35 cellular contexts compared by ENCODE assay signal in genomic region chr7:41069635-41070034, GRCh38.
"Had no signal": no experiment of that assay in that cellular context is flagged by ENCODE, and none has a peak within 500 bp of the region (broad histone marks: within the 10 kb centered on the region; RNA-seq: fewer than 3 reads in every experiment).

No MANE protein-coding gene starts in this region.

- H3K27ac ChIP-seq: KMS-11 had no signal

- H3K27me3 ChIP-seq: MG63 had no signal

- H3K9me3 ChIP-seq: MG63 had no signal

- H3K36me3 ChIP-seq: MG63 had no signal

- H3K9ac ChIP-seq: KMS-11 had no signal

- DNase-seq: Karpas-422, Kasumi-1, KBM-7, KG1, MG63, MM.1S, MV-4-11, NCI-H1048, NCI-H1092, NCI-H1092 treated with DMSO at 0.1 percent for 48 hours, NCI-H1105, NCI-H1105 treated with DMSO at 0.1 percent for 48 hours, NCI-H1417, NCI-H1417 treated with DMSO at 0.1 percent for 48 hours, NCI-H1436, NCI-H1436 treated with DMSO at 0.1 percent for 48 hours, NCI-H146, NCI-H1694, NCI-H1694 treated with DMSO at 0.1 percent for 48 hours, NCI-H187, NCI-H187 treated with DMSO at 0.1 percent for 48 hours, NCI-H1930, NCI-H2029, NCI-H2029 treated with DMSO at 0.1 percent for 48 hours, NCI-H2081, NCI-H2081 treated with DMSO at 0.1 percent for 48 hours, NCI-H2107, NCI-H2171, NCI-H2171 treated with DMSO at 0.1 percent for 48 hours, NCI-H2227 treated with DMSO at 0.1 percent for 48 hours, NCI-H226, NCI-H345, NCI-H446, NCI-H446 treated with DMSO at 0.1 percent for 48 hours had no signal

- H3K4me2 ChIP-seq: KMS-11 had no signal

- H3K4me3 ChIP-seq: MG63 had no signal
